Comparison of ENCODE assay signal across 20 cellular contexts in the genomic region with DNA sequence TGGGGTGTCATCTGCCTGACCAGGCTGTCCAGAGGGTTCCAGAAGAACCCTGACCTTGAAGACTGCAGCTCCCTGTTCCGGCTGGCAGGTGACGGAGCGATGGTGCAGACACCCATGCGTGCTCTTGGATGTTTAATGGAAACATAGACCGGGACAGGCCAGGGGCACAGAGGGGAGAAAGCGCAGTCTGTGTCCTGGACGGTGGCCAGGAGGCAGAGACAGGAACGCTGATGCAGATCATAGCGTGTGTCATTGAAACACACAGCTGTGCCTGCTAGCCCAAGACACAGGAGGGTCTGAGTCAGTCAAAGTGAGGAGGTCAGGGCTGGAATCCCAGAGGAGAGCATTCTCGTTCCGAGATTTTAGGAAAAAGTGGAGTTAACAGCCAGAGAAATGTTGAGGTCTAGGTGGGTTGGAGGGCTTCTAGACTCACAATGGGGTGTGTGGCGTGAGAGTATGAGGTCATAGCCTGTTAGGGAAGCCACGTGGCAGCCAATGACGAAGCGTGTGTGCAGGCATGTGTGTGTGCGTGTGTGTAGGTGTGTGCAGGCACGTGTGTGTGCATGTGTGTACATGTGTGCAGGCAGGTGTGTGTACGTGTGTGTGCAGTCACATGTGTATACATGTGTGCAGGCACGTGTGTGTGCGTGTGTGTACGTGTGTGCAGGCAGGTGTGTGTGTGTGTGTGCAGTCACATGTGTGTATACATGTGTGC.
"Had no signal": no experiment of that assay in that cellular context is flagged by ENCODE, and none has a peak within 500 bp of the region (broad histone marks: within the 10 kb centered on the region; RNA-seq: fewer than 3 reads in every experiment).

No MANE protein-coding gene starts in this region.

- H3K4me1 Mint-ChIP-seq: activated CD4-positive, alpha-beta memory T cell treated with anti-CD3 and anti-CD28 coated beads, Interleukin-2, amount 10 ng/mL, durations not matched to agents 7 days and 5 days; activated T-helper 17 cell treated with anti-CD3 and anti-CD28 coated beads, Interleukin-2, amount 50 U/mL, for 72 hours had no signal

- H3K27me3 ChIP-seq: body of pancreas, foreskin keratinocyte, transverse colon had no signal

- FAIRE-seq: islet of Langerhans had no signal

- H3K36me3 Mint-ChIP-seq: activated CD8-positive, alpha-beta memory T cell treated with anti-CD3 and anti-CD28 coated beads, Interleukin-2, amount 10 ng/mL, durations not matched to agents 7 days and 5 days had no signal

- H3K4me3 Mint-ChIP-seq: activated B cell treated with CpG ODN at 0.5 μM for 24 hours; activated CD4-positive, alpha-beta memory T cell treated with anti-CD3 and anti-CD28 coated beads, Interleukin-2, amount 10 ng/mL, durations not matched to agents 7 days and 5 days; activated CD8-positive, alpha-beta memory T cell treated with anti-CD3 and anti-CD28 coated beads, Interleukin-2, amount 10 ng/mL, durations not matched to agents 7 days and 5 days; activated T-helper 17 cell treated with anti-CD3 and anti-CD28 coated beads, Interleukin-2, amount 50 U/mL, for 72 hours; nephron; stimulated activated naive CD8-positive, alpha-beta T cell treated with anti-CD3 and anti-CD28 coated beads, Interleukin-15, Interleukin-2, amounts not matched to agents 100 ng/mL and 50 ng/mL, for 24 hours had no signal

- H3K27me3 Mint-ChIP-seq: activated CD4-positive, alpha-beta memory T cell treated with anti-CD3 and anti-CD28 coated beads, Interleukin-2, amount 10 ng/mL, durations not matched to agents 7 days and 5 days; progenitor cell of endocrine pancreas had no signal

- H3K36me3 ChIP-seq: transverse colon had no signal

- DNase-seq: activated B cell treated with CpG ODN at 0.5 μM for 24 hours; activated CD4-positive, alpha-beta memory T cell treated with anti-CD3 and anti-CD28 coated beads, Interleukin-2, amount 10 ng/mL, durations not matched to agents 7 days and 5 days; activated CD4-positive, alpha-beta T cell treated with anti-CD3 and anti-CD28 coated beads for 4 hours; activated CD8-positive, alpha-beta memory T cell treated with anti-CD3 and anti-CD28 coated beads, Interleukin-2, amount 10 ng/mL, durations not matched to agents 7 days and 5 days; activated naive CD4-positive, alpha-beta T cell; activated T-cell treated with anti-CD3 and anti-CD28 coated beads, Interleukin-2, amount 50 U/mL, for 1 hour; body of pancreas; dorsolateral prefrontal cortex; foreskin keratinocyte; glutamatergic neuron; hippocampal formation; midbrain; T-helper 9 cell; transverse colon had no signal

- H3K9me3 Mint-ChIP-seq: activated T-helper 17 cell treated with anti-CD3 and anti-CD28 coated beads, Interleukin-2, amount 50 U/mL, for 72 hours; nephron; stimulated activated naive CD8-positive, alpha-beta T cell treated with anti-CD3 and anti-CD28 coated beads, Interleukin-15, Interleukin-2, amounts not matched to agents 100 ng/mL and 50 ng/mL, for 24 hours had no signal

- H3K27ac ChIP-seq: body of pancreas, dorsolateral prefrontal cortex, foreskin keratinocyte, skin epidermis, transverse colon had no signal

- H3K4me1 ChIP-seq: foreskin keratinocyte, transverse colon had no signal

- H3K9me3 ChIP-seq: body of pancreas, transverse colon had no signal

- H3K4me3 ChIP-seq: body of pancreas, dorsolateral prefrontal cortex, skin epidermis, transverse colon had no signal

- H3K27ac Mint-ChIP-seq: activated B cell treated with CpG ODN at 0.5 μM for 24 hours; activated CD4-positive, alpha-beta memory T cell treated with anti-CD3 and anti-CD28 coated beads, Interleukin-2, amount 10 ng/mL, durations not matched to agents 7 days and 5 days; activated CD8-positive, alpha-beta memory T cell treated with anti-CD3 and anti-CD28 coated beads, Interleukin-2, amount 10 ng/mL, durations not matched to agents 7 days and 5 days; activated T-helper 17 cell treated with anti-CD3 and anti-CD28 coated beads, Interleukin-2, amount 50 U/mL, for 72 hours; stimulated activated naive CD8-positive, alpha-beta T cell treated with anti-CD3 and anti-CD28 coated beads, Interleukin-15, Interleukin-2, amounts not matched to agents 100 ng/mL and 50 ng/mL, for 24 hours had no signal
